In the genomic region with DNA sequence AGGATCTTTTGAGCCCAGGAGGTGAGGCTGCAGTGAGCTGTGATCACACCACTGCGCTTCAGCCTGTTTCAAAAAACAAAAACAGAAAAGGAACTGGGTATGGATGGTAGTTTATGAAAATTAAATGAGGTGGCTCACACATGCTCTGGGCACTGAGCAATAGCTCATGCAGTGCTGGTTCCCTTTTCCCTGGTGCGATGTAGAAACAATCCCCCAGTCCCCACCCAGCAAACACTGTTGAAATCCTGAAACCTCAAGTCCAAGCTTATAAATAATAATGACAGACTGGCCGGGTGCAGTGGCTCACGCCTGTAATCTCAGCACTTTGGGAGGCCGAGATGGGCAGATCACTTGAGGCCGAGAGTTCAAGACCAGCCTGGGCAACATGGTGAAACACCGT, we compare ENCODE assay signal across 13 cellular contexts.
"Had no signal": no experiment of that assay in that cellular context is flagged by ENCODE, and none has a peak within 500 bp of the region (broad histone marks: within the 10 kb centered on the region; RNA-seq: fewer than 3 reads in every experiment).

No MANE protein-coding gene starts in this region.

- H3K27ac ChIP-seq: cardiac muscle cell, foreskin keratinocyte, heart left ventricle, left ventricle myocardium inferior, ovary, skin epidermis, uterus had no signal

- H3K36me3 ChIP-seq: cardiac muscle cell, heart left ventricle, left ventricle myocardium inferior, ovary, uterus had no signal

- H3K9me3 ChIP-seq: heart left ventricle, left ventricle myocardium inferior, ovary, uterus had no signal

- H3K4me1 ChIP-seq: foreskin keratinocyte, heart left ventricle, left ventricle myocardium inferior, uterus had no signal

- DNase-seq: activated CD4-positive, alpha-beta T cell treated with anti-CD3 and anti-CD28 coated beads for 48 hours; activated CD8-positive, alpha-beta memory T cell treated with anti-CD3 and anti-CD28 coated beads, Interleukin-2, amount 50 U/mL, for 48 hours; activated CD8-positive, alpha-beta T cell treated with anti-CD3 and anti-CD28 coated beads, Interleukin-2, amount 10 ng/mL, durations not matched to agents 7 days and 5 days; activated naive CD4-positive, alpha-beta T cell; foreskin keratinocyte; heart left ventricle; left ventricle myocardium inferior; mesendoderm; ovary; uterus had no signal

- ATAC-seq: activated CD8-positive, alpha-beta T cell treated with anti-CD3 and anti-CD28 coated beads, Interleukin-2, amount 10 ng/mL, durations not matched to agents 7 days and 5 days; foreskin keratinocyte; WTC11 had no signal

- H3K27me3 ChIP-seq: cardiac muscle cell, heart left ventricle, ovary, uterus had no signal

- H3K4me3 ChIP-seq: cardiac muscle cell, heart left ventricle, left ventricle myocardium inferior, ovary, skin epidermis, uterus had no signal
